In the genomic region with DNA sequence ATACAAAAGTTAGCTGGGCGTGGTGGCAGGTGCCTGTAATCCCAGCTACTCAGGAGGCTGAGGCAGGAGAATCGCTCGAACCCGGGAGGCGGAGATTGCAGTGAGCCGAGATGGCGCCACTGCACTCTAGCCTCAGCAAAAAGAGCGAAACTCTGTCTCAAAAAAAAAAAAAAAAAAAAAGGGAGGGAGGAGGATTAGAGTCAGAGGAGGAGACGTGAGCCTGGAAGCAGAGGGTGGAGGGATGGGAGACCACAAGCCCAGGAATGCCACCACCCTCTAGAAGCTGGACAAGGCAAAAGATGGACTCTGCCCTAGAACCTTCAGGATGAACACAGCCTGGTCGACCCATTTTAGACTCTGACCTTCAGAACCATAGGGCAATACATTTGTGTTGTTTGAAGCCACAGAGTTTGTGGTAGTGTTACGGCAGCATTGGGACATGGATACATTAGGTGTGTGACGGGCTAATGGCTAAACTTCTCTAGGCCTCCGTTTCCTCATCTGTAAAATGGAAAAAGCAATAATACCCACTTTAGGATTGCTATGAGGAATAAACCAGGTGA, we compare ENCODE assay signal across 35 cellular contexts. TPM values are rescaled to one million over a fixed set of nuclear protein-coding genes. Genes with fewer than 3 reads are reported as not detected.
"Had no signal": no experiment of that assay in that cellular context is flagged by ENCODE, and none has a peak within 500 bp of the region (broad histone marks: within the 10 kb centered on the region; RNA-seq: fewer than 3 reads in every experiment).

No MANE protein-coding gene starts in this region.

- H3K4me3 ChIP-seq: coronary artery, esophagus squamous epithelium, heart right ventricle, lung, ovary, psoas muscle, sigmoid colon, spleen, thoracic aorta, tibial nerve, upper lobe of left lung had no signal

- ATAC-seq: heart right ventricle; left colon; left ventricle myocardium superior; psoas muscle; right cardiac atrium; stimulated activated naive B cell treated with anti-CD40 and anti-IgM and Interleukin-4, amounts not matched to agents 10 μg/mL and 1 μg/mL and 100 μg/mL, for 72 hours had no signal

- H3K27me3 ChIP-seq: esophagus squamous epithelium, heart right ventricle, ovary, sigmoid colon, spleen, tibial nerve, upper lobe of left lung had no signal

- FAIRE-seq: endothelial cell of umbilical vein, urothelium cell line had no signal

- H3K4me1 Mint-ChIP-seq: immature natural killer cell; memory B cell; naive B cell; stimulated activated naive B cell treated with anti-CD40 and anti-IgM and Interleukin-4, amounts not matched to agents 10 μg/mL and 1 μg/mL and 100 μg/mL, for 72 hours had no signal

- H3K9me3 ChIP-seq: esophagus squamous epithelium, heart right ventricle, ovary, psoas muscle, sigmoid colon, spleen, thoracic aorta, tibial nerve, upper lobe of left lung had no signal

- H3K27ac ChIP-seq: coronary artery, esophagus squamous epithelium, heart right ventricle, ovary, psoas muscle, sigmoid colon, spleen, thoracic aorta, tibial nerve, upper lobe of left lung had no signal

- H3K4me3 Mint-ChIP-seq: immature natural killer cell; memory B cell; naive B cell; nephron progenitor cell; stimulated activated naive B cell treated with anti-CD40 and anti-IgM and Interleukin-4, amounts not matched to agents 10 μg/mL and 1 μg/mL and 100 μg/mL, for 72 hours; stimulated activated naive CD8-positive, alpha-beta T cell treated with anti-CD3 and anti-CD28 coated beads, Interleukin-15, Interleukin-2, amounts not matched to agents 100 ng/mL and 50 ng/mL, for 24 hours had no signal

- H3K27ac Mint-ChIP-seq: immature natural killer cell; memory B cell; naive B cell; nephron progenitor cell; stimulated activated naive B cell treated with anti-CD40 and anti-IgM and Interleukin-4, amounts not matched to agents 10 μg/mL and 1 μg/mL and 100 μg/mL, for 72 hours; stimulated activated naive CD8-positive, alpha-beta T cell treated with anti-CD3 and anti-CD28 coated beads, Interleukin-15, Interleukin-2, amounts not matched to agents 100 ng/mL and 50 ng/mL, for 24 hours had no signal

- DNase-seq: dermis blood vessel endothelial cell; effector memory CD4-positive, alpha-beta T cell; esophagus squamous epithelium; foreskin melanocyte; glutamatergic neuron; heart right ventricle; hypothalamus; immature natural killer cell; islet precursor cell; kidney glomerular epithelial cell; left colon; left ventricle myocardium superior; naive B cell; nephron progenitor cell; nucleus accumbens; ovary; posterior cingulate gyrus; psoas muscle; sigmoid colon; spleen; stimulated activated naive B cell treated with anti-CD40 and anti-IgM and Interleukin-4, amounts not matched to agents 10 μg/mL and 1 μg/mL and 100 μg/mL, for 72 hours; upper lobe of left lung had no signal

- H3K27me3 Mint-ChIP-seq: stimulated activated naive CD8-positive, alpha-beta T cell treated with anti-CD3 and anti-CD28 coated beads, Interleukin-15, Interleukin-2, amounts not matched to agents 100 ng/mL and 50 ng/mL, for 24 hours had no signal

- H3K4me1 ChIP-seq: heart right ventricle, psoas muscle, sigmoid colon, spleen, tibial nerve, upper lobe of left lung had no signal

- H3K36me3 ChIP-seq: ovary, thoracic aorta had no signal

- H3K9me3 Mint-ChIP-seq: immature natural killer cell; memory B cell; naive B cell; nephron progenitor cell; stimulated activated naive B cell treated with anti-CD40 and anti-IgM and Interleukin-4, amounts not matched to agents 10 μg/mL and 1 μg/mL and 100 μg/mL, for 72 hours; stimulated activated naive CD8-positive, alpha-beta T cell treated with anti-CD3 and anti-CD28 coated beads, Interleukin-15, Interleukin-2, amounts not matched to agents 100 ng/mL and 50 ng/mL, for 24 hours had no signal

- H3K36me3 Mint-ChIP-seq: immature natural killer cell, naive B cell had no signal

RNA-seq across cellular contexts. Expression of gene SMIM22, which starts 2.1 kb away (rescaled TPM):
- total RNA-seq: dermis blood vessel endothelial cell, endothelial cell of umbilical vein, heart right ventricle, left ventricle myocardium superior, mononuclear cell, psoas muscle, renal cortical epithelial cell, right cardiac atrium, sigmoid colon, skeletal muscle tissue, spleen, thoracic aorta, tibial nerve had no signal
- polyA plus RNA-seq: endothelial cell of umbilical vein, immature natural killer cell, ovary, right cardiac atrium, spleen had no signal

RNA-seq across cellular contexts. Expression of gene SEPTIN12, which starts 4.9 kb away (rescaled TPM):
- total RNA-seq: dermis blood vessel endothelial cell, endothelial cell of umbilical vein, epithelial cell of proximal tubule, esophagus squamous epithelium, left ventricle myocardium superior, lung, mononuclear cell, psoas muscle, renal cortical epithelial cell, sigmoid colon, skeletal muscle tissue, spleen, thoracic aorta, tibial nerve, upper lobe of left lung had no signal
- polyA plus RNA-seq: endothelial cell of umbilical vein, heart right ventricle, immature natural killer cell, lung, ovary, right cardiac atrium had no signal
